In genomic region chr19:17951151-17952040, GRCh38 we compare ENCODE assay signal across 8 cellular contexts. TPM values are rescaled to one million over a fixed set of nuclear protein-coding genes. Genes with fewer than 3 reads are reported as not detected.
DNase-seq lines count a peak whose midpoint lies in the region; ATAC-seq, FAIRE-seq and TF ChIP-seq lines count a peak whose summit lies in the region.

No MANE protein-coding gene starts in this region.

- BruUV-seq in mammary epithelial cell (replicated peaks; lab: Mats Ljungman, UMichigan), result no TSS peak

- intact Hi-C loops in mammary epithelial cell (cut with micrococcal nuclease), result no loop called here

- H3K36me3 ChIP-seq in DOHH2 (ENCODE audit: control insufficient read depth, low read length) (no peaks in the 10 kb centered on the region), iPS-18a (ENCODE audit: control insufficient read depth, low read depth, low read length) (no peaks in the 10 kb centered on the region), mammary epithelial cell (ENCODE audit: insufficient read depth, low read length) (no peaks in the 10 kb centered on the region)

- DNase-seq in A549 (ENCODE audit: low read depth in 1 of 2, low spot score in 1 of 2) (no peak), OCI-M1 (lab: John Stamatoyannopoulos, UW) (peak; percentile 54), mammary epithelial cell (no peak), T-helper 9 cell (no peak), G401 (ENCODE audit: low spot score) (no peak)
- no peak for DNase-seq in effector CD8-positive, alpha-beta T cell (lab: John Stamatoyannopoulos, UW)

- POLR2A ChIA-PET in A549 (lab: Yijun Ruan, JAX), result interaction anchor here (0.7 to 0.9 kb wide), 3 partner anchors 18 to 92 kb away, joined by 3 to 5 read pairs (median 3); partner anchors contain the start of genes CCDC124 and RPL18A

- H3K9me3 ChIP-seq in A549 (no peaks in the 10 kb centered on the region), DOHH2 (ENCODE audit: control insufficient read depth, insufficient read depth, low read length) (no peaks in the 10 kb centered on the region), iPS-18a (ENCODE audit: control insufficient read depth, low read depth, low read length) (no peaks in the 10 kb centered on the region), mammary epithelial cell (replicated peaks; ENCODE audit: insufficient read depth, low read length) (no peaks in the 10 kb centered on the region)

- H3K4me3 ChIP-seq in A549 (peak overlapping the region; percentile 41), DOHH2 (ENCODE audit: low read length) (peak overlapping the region; percentile 76), iPS-18a (ENCODE audit: low read length) (peak overlapping the region; percentile 66), mammary epithelial cell (replicated peaks in 1 of 3; ENCODE audit: insufficient read depth in 1 of 3, low read depth in 2 of 3, low read length in 3 of 3) (no peak overlapping the region)

- no peak for TF ChIP-seq RAD21 in A549 (conservative IDR thresholded peaks at IDR 0.05 in 1 of 2, IDR thresholded peaks at IDR 0.05 in 1 of 2)

- WGBS in A549 (ENCODE audit: missing lambda C conversion rate), result 3% methylated on average over 33 of the region's 35 CpGs
- WGBS in mammary epithelial cell (ENCODE audit: low coverage, missing lambda C conversion rate), result 4% methylated on average over 10 of the region's 35 CpGs

- no peak for TF ChIP-seq CTCF in A549 (IDR thresholded peaks at IDR 0.05)
- TF ChIP-seq CTCF in DOHH2 (IDR thresholded peaks at IDR 0.05; ENCODE audit: low read depth, low read length, poor library complexity, severe bottlenecking), result no peak
- TF ChIP-seq CTCF in mammary epithelial cell (conservative IDR thresholded peaks at IDR 0.05 in 1 of 2, IDR thresholded peaks at IDR 0.05 in 1 of 2; ENCODE audit: extremely low read depth in 1 of 2, insufficient read depth in 1 of 2, low read depth in 1 of 2, low read length in 2 of 2), result no peak

- H3F3A ChIP-seq in DOHH2 (ENCODE audit: control insufficient read depth, insufficient read depth), result peaks cover 5% of the 10 kb centered on the region; the same call in 1 of the 2 replicates

- H3K9ac ChIP-seq in iPS-18a (ENCODE audit: low read length) (no peak overlapping the region), mammary epithelial cell (ENCODE audit: insufficient read depth, low read length) (no peak overlapping the region)

- H4K20me1 ChIP-seq in DOHH2 (ENCODE audit: control insufficient read depth, insufficient read depth, low read depth, low read length) (no peaks in the 10 kb centered on the region), mammary epithelial cell (ENCODE audit: insufficient read depth, low read length) (no peaks in the 10 kb centered on the region)

- H3K4me1 ChIP-seq in A549, result peaks cover 34% of the 10 kb centered on the region
- H3K4me1 ChIP-seq in DOHH2 (ENCODE audit: control insufficient read depth, low read length), result peaks cover 63% of the 10 kb centered on the region
- peaks cover 28% of the 10 kb centered on the region for H3K4me1 ChIP-seq in iPS-18a (ENCODE audit: control insufficient read depth, low read depth, low read length)
- H3K4me1 ChIP-seq in mammary epithelial cell (ENCODE audit: insufficient read depth, low read length), result peaks cover 13% of the 10 kb centered on the region

- ATAC-seq in A549, result peak in 1 of 2 experiments; percentile 4; a peak in 1 of 6 replicates

- H3K4me2 ChIP-seq in A549 (peak overlapping the region; percentile 98), DOHH2 (ENCODE audit: low read length) (peak overlapping the region; percentile 83), mammary epithelial cell (ENCODE audit: insufficient read depth, low read depth, low read length) (no peak overlapping the region)

- no peak for TF ChIP-seq POLR2A in A549 (IDR thresholded peaks at IDR 0.05; ENCODE audit: low read length)

- H3K79me2 ChIP-seq in DOHH2 (ENCODE audit: control insufficient read depth, low read length) (no peaks in the 10 kb centered on the region), mammary epithelial cell (ENCODE audit: insufficient read depth, low read length) (no peaks in the 10 kb centered on the region)

- dilution Hi-C loops in mammary epithelial cell (cut with HindIII; ENCODE audit: low sequenced_read_pairs), result loop anchor here (5.0 to 10.0 kb wide), 3 partner anchors 66 to 313 kb away; no protein-coding TSS in a partner anchor

- H3K27me3 ChIP-seq in DOHH2 (ENCODE audit: control insufficient read depth, low read length) (peaks cover 41% of the 10 kb centered on the region), iPS-18a (ENCODE audit: control insufficient read depth, insufficient read depth, low read length) (peaks cover 58% of the 10 kb centered on the region), mammary epithelial cell (ENCODE audit: insufficient read depth, low read length) (peaks cover 39% of the 10 kb centered on the region)

- TF ChIP-seq EP300 in A549 (IDR thresholded peaks at IDR 0.05), result no peak

- in situ Hi-C loops in mammary epithelial cell (cut with MboI; ENCODE audit: low sequenced_read_pairs in 2 of 2) (no loop called here), G401 (cut with HindIII; ENCODE audit: low sequenced_read_pairs) (loop anchor here (5.0 kb wide), 1 partner anchor 41 kb away; no protein-coding TSS in a partner anchor)

- CTCF ChIA-PET in A549 (lab: Yijun Ruan, JAX) (interaction anchor here (24.1 kb wide), 1 partner anchor 45 kb away, joined by 493 read pairs; no protein-coding TSS in a partner anchor), mammary epithelial cell (lab: Charles Lee; ENCODE audit: low non-redundant PET) (no interaction called here)

- no peak for FAIRE-seq in A549 (lab: Jason Lieb, UNC)

- no peak overlapping the region for H2AFZ ChIP-seq in mammary epithelial cell (ENCODE audit: low read depth, low read length)

- H3K27ac ChIP-seq in A549 (peak overlapping the region in 1 of 2 experiments; percentile 32; a peak in 2 of 6 replicates), DOHH2 (ENCODE audit: low read depth, low read length) (peak overlapping the region; percentile 67; the same call in 1 of the 2 replicates), iPS-18a (ENCODE audit: low read length) (no peak overlapping the region), mammary epithelial cell (ENCODE audit: insufficient read depth, low read depth, low read length) (no peak overlapping the region)

- H3K9me2 ChIP-seq in DOHH2 (replicated peaks; ENCODE audit: control insufficient read depth, low read length), result no peaks in the 10 kb centered on the region

TF ChIP-seq in A549, 52 proteins besides CTCF, POLR2A, EP300 and RAD21 (continues in another document):
- no peak for TF ChIP-seq ZFP36 (IDR thresholded peaks at IDR 0.05; ENCODE audit: borderline replicate concordance, partially characterized antibody)
- no peak for TF ChIP-seq ZSCAN20 (CRISPR knock-in tag; IDR thresholded peaks at IDR 0.05)
- TF ChIP-seq RNF2 (IDR thresholded peaks at IDR 0.05; ENCODE audit: borderline replicate concordance, low read depth), result no peak
- no peak for TF ChIP-seq JUN (IDR thresholded peaks at IDR 0.05)
- TF ChIP-seq RCOR1 (IDR thresholded peaks at IDR 0.05; ENCODE audit: low read depth, low read length), result no peak
- TF ChIP-seq MAZ (IDR thresholded peaks at IDR 0.05; ENCODE audit: borderline replicate concordance, low read depth, low read length), result no peak
- TF ChIP-seq CBX2 (IDR thresholded peaks at IDR 0.05; ENCODE audit: borderline replicate concordance, low read depth), result no peak
- TF ChIP-seq GATA3 (IDR thresholded peaks at IDR 0.05; ENCODE audit: borderline replicate concordance), result no peak
- no peak for TF ChIP-seq NFE2L2 (conservative IDR thresholded peaks at IDR 0.05; ENCODE audit: low read length)
- TF ChIP-seq HOXB13 (CRISPR knock-in tag; IDR thresholded peaks at IDR 0.05; ENCODE audit: low read depth), result no peak
- no peak for TF ChIP-seq POLR2AphosphoS2 (conservative IDR thresholded peaks at IDR 0.05; ENCODE audit: low read length)
- TF ChIP-seq BHLHE40 (IDR thresholded peaks at IDR 0.05; ENCODE audit: low read depth, low read length), result no peak
- TF ChIP-seq CHD4 (IDR thresholded peaks at IDR 0.05; ENCODE audit: borderline replicate concordance), result no peak
- TF ChIP-seq PHF8 (IDR thresholded peaks at IDR 0.05; ENCODE audit: borderline replicate concordance, low read depth), result no peak

RNA-seq across cellular contexts. Expression of gene KCNN1, which starts 15.5 kb away (rescaled TPM):
- polyA plus RNA-seq in A549 (2011; rRNA removed) (0.20 and 0.43 TPM in 2 replicates), A549 (2017; fragmentation: RNase III; extraction: RNeasy Plus Mini Kit Qiagen cat#74134 plus additional on column Dnase treatment) (0.56 to 0.85 TPM (median 0.69 TPM) in 3 replicates), mammary epithelial cell (0.05 TPM)
- polyA plus RNA-seq in A549 (2012; cell fraction: cytosol; rRNA removed), result 0.62 and 0.69 TPM in 2 replicates
- polyA plus RNA-seq in A549 (2012; cell fraction: nucleus; rRNA removed), result 0.28 and 0.89 TPM in 2 replicates
- polyA minus RNA-seq in A549 (2011; rRNA and poly(A)+ RNA removed), result 0.37 and 0.63 TPM in 2 replicates
- under 1 TPM in 1 of 2 donors, not detected in 1; 0.24 TPM for total RNA-seq in mammary epithelial cell
- polyA minus RNA-seq in mammary epithelial cell, result not detected
- 13.2 and 16.0 TPM in 2 replicates for total RNA-seq in G401 (2014; rRNA removed; shearing (Covaris generic))

RNA-seq across cellular contexts. Expression of gene CCDC124, which starts 18.6 kb away (rescaled TPM):
- 20.8 and 35.4 TPM in 2 replicates for polyA plus RNA-seq in A549 (2011; rRNA removed)
- 175 and 186 TPM in 2 replicates for polyA plus RNA-seq in A549 (2012; cell fraction: cytosol; rRNA removed)
- 127 and 154 TPM in 2 replicates for polyA plus RNA-seq in A549 (2012; cell fraction: nucleus; rRNA removed)
- 113 to 123 TPM (median 116 TPM) in 3 replicates for polyA plus RNA-seq in A549 (2017; fragmentation: RNase III; extraction: RNeasy Plus Mini Kit Qiagen cat#74134 plus additional on column Dnase treatment)
- 3.9 and 10.2 TPM in 2 replicates for polyA minus RNA-seq in A549 (2011; rRNA and poly(A)+ RNA removed)
- total RNA-seq in mammary epithelial cell, result 100 to 1,000 TPM in 1 of 2 donors, 10 to 100 TPM in 1; 20.3 to 100 TPM
- 85.3 TPM for polyA plus RNA-seq in mammary epithelial cell
- polyA minus RNA-seq in mammary epithelial cell, result 6.0 TPM
- 181 and 230 TPM in 2 replicates for total RNA-seq in G401 (2014; rRNA removed; shearing (Covaris generic))

RNA-seq across cellular contexts. Expression of gene ARRDC2, which starts 56.6 kb away (rescaled TPM):
- polyA plus RNA-seq in A549 (2011; rRNA removed) (11.2 and 14.5 TPM in 2 replicates), A549 (2017; fragmentation: RNase III; extraction: RNeasy Plus Mini Kit Qiagen cat#74134 plus additional on column Dnase treatment) (14.8 to 15.2 TPM (median 15.0 TPM) in 3 replicates), mammary epithelial cell (3.4 TPM)
- 20.2 and 31.4 TPM in 2 replicates for polyA plus RNA-seq in A549 (2012; cell fraction: cytosol; rRNA removed)
- 59.5 and 87.8 TPM in 2 replicates for polyA plus RNA-seq in A549 (2012; cell fraction: nucleus; rRNA removed)
- polyA minus RNA-seq in A549 (2011; rRNA and poly(A)+ RNA removed), result 5.6 and 7.9 TPM in 2 replicates
- total RNA-seq in mammary epithelial cell, result 1 to 10 TPM; 4.2 to 6.9 TPM
- polyA minus RNA-seq in mammary epithelial cell, result not detected
- 19.1 and 26.0 TPM in 2 replicates for total RNA-seq in G401 (2014; rRNA removed; shearing (Covaris generic))

Comparison
In these comparisons a context has a peak if more than half of its experiments do, and no peak if none do; other contexts are left out.
1. H3K4me3 ChIP-seq: peak in A549 (single experiment), DOHH2 (single experiment) and iPS-18a (single experiment); none in mammary epithelial cell (0 of 3).
2. RNA of gene KCNN1, which starts 15.5 kb away (total RNA-seq): 13.2 to 16.0 TPM in G401; 0.24 TPM in mammary epithelial cell; every median in the first group is over 10 times any median in the second.